11 cellular contexts compared by ENCODE assay signal in the genomic region with DNA sequence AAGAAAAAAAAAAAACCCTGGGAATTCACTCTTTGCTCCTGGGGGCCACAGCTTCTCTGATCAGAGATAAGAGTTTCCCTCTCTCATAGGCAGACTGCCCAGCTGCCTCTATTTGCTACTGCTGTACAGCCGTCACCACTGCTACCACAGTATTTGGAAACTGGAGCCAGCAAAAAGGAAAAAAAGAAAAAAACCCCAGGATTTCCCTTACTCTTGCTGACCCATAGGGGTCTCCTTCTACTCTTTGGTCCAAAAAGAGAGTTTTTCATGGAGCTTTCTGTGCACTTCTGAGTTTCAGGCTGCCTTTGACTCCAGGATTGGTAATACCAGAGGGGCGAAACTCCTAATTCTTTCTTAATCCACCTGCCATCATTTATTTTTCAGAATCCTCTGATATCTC.
DNase-seq lines count a peak whose midpoint lies in the region; ATAC-seq and TF ChIP-seq lines count a peak whose summit lies in the region.
"Had no signal": no experiment of that assay in that cellular context is flagged by ENCODE, and none has a peak within 500 bp of the region (broad histone marks: within the 10 kb centered on the region; RNA-seq: fewer than 3 reads in every experiment).

No MANE protein-coding gene starts in this region.

- CTCF ChIA-PET in WTC11 (lab: Charles Lee), result interaction anchor here (0.6 to 2.5 kb wide), 22 partner anchors 9 to 127 kb away, joined by 3 to 40 read pairs (median 4); a partner anchor contains a TSS

- peak; percentile 20 to 30 for TF ChIP-seq RAD21 in liver (IDR thresholded peaks at IDR 0.05)

- whole genome bisulfite sequencing in liver, result 78% methylated on average over 2 of the region's 2 CpGs

- H3K27ac ChIP-seq in liver (ENCODE audit: low read depth in 1 of 2, low read length in 2 of 2), result no peak overlapping the region
- H3K27ac ChIP-seq: testis, VCaP had no signal

- no peak overlapping the region for H3K9ac ChIP-seq in liver (ENCODE audit: low read depth in 1 of 2, low read length in 2 of 2)

- no peaks in the 10 kb centered on the region for H3K4me1 Mint-ChIP-seq in WTC11

- H3K36me3 Mint-ChIP-seq in WTC11, result no peaks in the 10 kb centered on the region

- H3K27me3 Mint-ChIP-seq in WTC11 (ENCODE audit: low read depth), result peaks cover 3% of the 10 kb centered on the region; the same call in 1 of the 2 replicates

- TF ChIP-seq CTCF in WTC11 (IDR thresholded peaks at IDR 0.05), result peak; percentile 11; the same call in 1 of the 2 replicates
- TF ChIP-seq CTCF in liver (IDR thresholded peaks at IDR 0.05; ENCODE audit: low read depth, low read length, missing input control), result peak; percentile 17

- DNase-seq in COLO829 (ENCODE audit: low spot score) (peak; percentile 37), HT1080 (ENCODE audit: low read depth) (peak; percentile 55), WTC11 (ENCODE audit: low spot score) (no peak), KG1 (lab: John Stamatoyannopoulos, UW) (no peak), SHP77 (lab: John Stamatoyannopoulos, UW) (no peak)
- DNase-seq: NCI-H146, testis had no signal

- H3K27ac Mint-ChIP-seq in WTC11, result no peak overlapping the region

- H3K4me3 ChIP-seq in liver (ENCODE audit: low read depth in 1 of 3, low read length in 3 of 3), result no peak overlapping the region
- H3K4me3 ChIP-seq: testis had no signal

- no peaks in the 10 kb centered on the region for H3K9me3 ChIP-seq in liver (ENCODE audit: control insufficient read depth in 4 of 4, low read length in 3 of 4)
- H3K9me3 ChIP-seq: testis had no signal

- ATAC-seq in WTC11 (peak; percentile 72), GM19023 (IDR thresholded peaks at IDR 0.05; ENCODE audit: unreplicated experiment) (no peak), GM19452 (IDR thresholded peaks at IDR 0.05; ENCODE audit: unreplicated experiment) (no peak)

- H3K4me1 ChIP-seq in liver (ENCODE audit: control insufficient read depth in 4 of 4, insufficient read depth in 4 of 4, low read length in 3 of 4), result no peaks in the 10 kb centered on the region
- H3K4me1 ChIP-seq: testis had no signal

- H3K4me3 Mint-ChIP-seq in WTC11, result no peak overlapping the region

- POLR2A ChIA-PET in WTC11 (lab: Charles Lee), result no interaction called here

- H3K9me3 Mint-ChIP-seq in WTC11, result 0 out of 2 replicates have a peak, but pooled peaks cover 4% of the 10 kb centered on the region

- H3K36me3 ChIP-seq in liver (ENCODE audit: control insufficient read depth in 4 of 4, insufficient read depth in 3 of 4, low read depth in 1 of 4, low read length in 3 of 4), result no peaks in the 10 kb centered on the region

- no peaks in the 10 kb centered on the region for H3K27me3 ChIP-seq in liver (ENCODE audit: control insufficient read depth in 4 of 4, insufficient read depth in 4 of 4, low read length in 3 of 4)
- H3K27me3 ChIP-seq: testis had no signal

TF ChIP-seq in WTC11, 78 proteins besides CTCF, POLR2A, EP300 and RAD21:
- no peak for TF ChIP-seq GRHL2 (CRISPR knock-in tag; IDR thresholded peaks at IDR 0.05; ENCODE audit: insufficient replicate concordance, severe bottlenecking)
- TF ChIP-seq, protein P1, sequence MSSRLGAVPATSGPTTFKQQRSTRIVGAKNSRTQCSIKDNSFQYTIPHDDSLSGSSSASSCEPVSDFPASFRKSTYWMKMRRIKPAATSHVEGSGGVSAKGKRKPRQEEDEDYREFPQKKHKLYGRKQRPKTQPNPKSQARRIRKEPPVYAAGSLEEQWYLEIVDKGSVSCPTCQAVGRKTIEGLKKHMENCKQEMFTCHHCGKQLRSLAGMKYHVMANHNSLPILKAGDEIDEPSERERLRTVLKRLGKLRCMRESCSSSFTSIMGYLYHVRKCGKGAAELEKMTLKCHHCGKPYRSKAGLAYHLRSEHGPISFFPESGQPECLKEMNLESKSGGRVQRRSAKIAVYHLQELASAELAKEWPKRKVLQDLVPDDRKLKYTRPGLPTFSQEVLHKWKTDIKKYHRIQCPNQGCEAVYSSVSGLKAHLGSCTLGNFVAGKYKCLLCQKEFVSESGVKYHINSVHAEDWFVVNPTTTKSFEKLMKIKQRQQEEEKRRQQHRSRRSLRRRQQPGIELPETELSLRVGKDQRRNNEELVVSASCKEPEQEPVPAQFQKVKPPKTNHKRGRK (CRISPR knock-in tag; IDR thresholded peaks at IDR 0.05; ENCODE audit: borderline replicate concordance), result no peak
TF ChIP-seq in WTC11: peak in this region for 0.

TF ChIP-seq in liver, 16 proteins besides CTCF, POLR2A, EP300 and RAD21:
- TF ChIP-seq, protein P2, sequence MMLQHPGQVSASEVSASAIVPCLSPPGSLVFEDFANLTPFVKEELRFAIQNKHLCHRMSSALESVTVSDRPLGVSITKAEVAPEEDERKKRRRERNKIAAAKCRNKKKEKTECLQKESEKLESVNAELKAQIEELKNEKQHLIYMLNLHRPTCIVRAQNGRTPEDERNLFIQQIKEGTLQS (IDR thresholded peaks at IDR 0.05), result no peak
- no peak for TF ChIP-seq GABPA (IDR thresholded peaks at IDR 0.05 in 1 of 2, conservative IDR thresholded peaks at IDR 0.05 in 1 of 2)
- TF ChIP-seq SP1 (IDR thresholded peaks at IDR 0.05), result no peak
- TF ChIP-seq RXRA (IDR thresholded peaks at IDR 0.05), result no peak
- TF ChIP-seq TAF1 (conservative IDR thresholded peaks at IDR 0.05), result no peak
- no peak for TF ChIP-seq FOXA1 (IDR thresholded peaks at IDR 0.05)
- TF ChIP-seq NR2F2 (IDR thresholded peaks at IDR 0.05), result no peak
- TF ChIP-seq JUND (IDR thresholded peaks at IDR 0.05), result no peak
- TF ChIP-seq, protein P3, sequence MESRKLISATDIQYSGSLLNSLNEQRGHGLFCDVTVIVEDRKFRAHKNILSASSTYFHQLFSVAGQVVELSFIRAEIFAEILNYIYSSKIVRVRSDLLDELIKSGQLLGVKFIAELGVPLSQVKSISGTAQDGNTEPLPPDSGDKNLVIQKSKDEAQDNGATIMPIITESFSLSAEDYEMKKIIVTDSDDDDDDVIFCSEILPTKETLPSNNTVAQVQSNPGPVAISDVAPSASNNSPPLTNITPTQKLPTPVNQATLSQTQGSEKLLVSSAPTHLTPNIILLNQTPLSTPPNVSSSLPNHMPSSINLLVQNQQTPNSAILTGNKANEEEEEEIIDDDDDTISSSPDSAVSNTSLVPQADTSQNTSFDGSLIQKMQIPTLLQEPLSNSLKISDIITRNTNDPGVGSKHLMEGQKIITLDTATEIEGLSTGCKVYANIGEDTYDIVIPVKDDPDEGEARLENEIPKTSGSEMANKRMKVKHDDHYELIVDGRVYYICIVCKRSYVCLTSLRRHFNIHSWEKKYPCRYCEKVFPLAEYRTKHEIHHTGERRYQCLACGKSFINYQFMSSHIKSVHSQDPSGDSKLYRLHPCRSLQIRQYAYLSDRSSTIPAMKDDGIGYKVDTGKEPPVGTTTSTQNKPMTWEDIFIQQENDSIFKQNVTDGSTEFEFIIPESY (IDR thresholded peaks at IDR 0.05), result no peak
- no peak for TF ChIP-seq HNF4A (conservative IDR thresholded peaks at IDR 0.05)
- no peak for TF ChIP-seq FOXA2 (IDR thresholded peaks at IDR 0.05)
- TF ChIP-seq EGR1 (IDR thresholded peaks at IDR 0.05; ENCODE audit: low read depth in 2 of 2), result no peak
- no peak for TF ChIP-seq YY1 (IDR thresholded peaks at IDR 0.05)
- TF ChIP-seq, protein P4, sequence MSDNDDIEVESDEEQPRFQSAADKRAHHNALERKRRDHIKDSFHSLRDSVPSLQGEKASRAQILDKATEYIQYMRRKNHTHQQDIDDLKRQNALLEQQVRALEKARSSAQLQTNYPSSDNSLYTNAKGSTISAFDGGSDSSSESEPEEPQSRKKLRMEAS (IDR thresholded peaks at IDR 0.05), result no peak
- TF ChIP-seq, protein P5, sequence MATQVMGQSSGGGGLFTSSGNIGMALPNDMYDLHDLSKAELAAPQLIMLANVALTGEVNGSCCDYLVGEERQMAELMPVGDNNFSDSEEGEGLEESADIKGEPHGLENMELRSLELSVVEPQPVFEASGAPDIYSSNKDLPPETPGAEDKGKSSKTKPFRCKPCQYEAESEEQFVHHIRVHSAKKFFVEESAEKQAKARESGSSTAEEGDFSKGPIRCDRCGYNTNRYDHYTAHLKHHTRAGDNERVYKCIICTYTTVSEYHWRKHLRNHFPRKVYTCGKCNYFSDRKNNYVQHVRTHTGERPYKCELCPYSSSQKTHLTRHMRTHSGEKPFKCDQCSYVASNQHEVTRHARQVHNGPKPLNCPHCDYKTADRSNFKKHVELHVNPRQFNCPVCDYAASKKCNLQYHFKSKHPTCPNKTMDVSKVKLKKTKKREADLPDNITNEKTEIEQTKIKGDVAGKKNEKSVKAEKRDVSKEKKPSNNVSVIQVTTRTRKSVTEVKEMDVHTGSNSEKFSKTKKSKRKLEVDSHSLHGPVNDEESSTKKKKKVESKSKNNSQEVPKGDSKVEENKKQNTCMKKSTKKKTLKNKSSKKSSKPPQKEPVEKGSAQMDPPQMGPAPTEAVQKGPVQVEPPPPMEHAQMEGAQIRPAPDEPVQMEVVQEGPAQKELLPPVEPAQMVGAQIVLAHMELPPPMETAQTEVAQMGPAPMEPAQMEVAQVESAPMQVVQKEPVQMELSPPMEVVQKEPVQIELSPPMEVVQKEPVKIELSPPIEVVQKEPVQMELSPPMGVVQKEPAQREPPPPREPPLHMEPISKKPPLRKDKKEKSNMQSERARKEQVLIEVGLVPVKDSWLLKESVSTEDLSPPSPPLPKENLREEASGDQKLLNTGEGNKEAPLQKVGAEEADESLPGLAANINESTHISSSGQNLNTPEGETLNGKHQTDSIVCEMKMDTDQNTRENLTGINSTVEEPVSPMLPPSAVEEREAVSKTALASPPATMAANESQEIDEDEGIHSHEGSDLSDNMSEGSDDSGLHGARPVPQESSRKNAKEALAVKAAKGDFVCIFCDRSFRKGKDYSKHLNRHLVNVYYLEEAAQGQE (IDR thresholded peaks at IDR 0.05), result no peak
- no peak for TF ChIP-seq HNF4G (IDR thresholded peaks at IDR 0.05)

Comparison
In these comparisons a context has a peak if more than half of its experiments do, and no peak if none do; other contexts are left out.
1. DNase-seq: peak in COLO829 (single experiment) and HT1080 (single experiment); none in WTC11 (single experiment), KG1 (single experiment) and SHP77 (0 of 2).